ENCODE assay signal across 8 cellular contexts in the genomic region with DNA sequence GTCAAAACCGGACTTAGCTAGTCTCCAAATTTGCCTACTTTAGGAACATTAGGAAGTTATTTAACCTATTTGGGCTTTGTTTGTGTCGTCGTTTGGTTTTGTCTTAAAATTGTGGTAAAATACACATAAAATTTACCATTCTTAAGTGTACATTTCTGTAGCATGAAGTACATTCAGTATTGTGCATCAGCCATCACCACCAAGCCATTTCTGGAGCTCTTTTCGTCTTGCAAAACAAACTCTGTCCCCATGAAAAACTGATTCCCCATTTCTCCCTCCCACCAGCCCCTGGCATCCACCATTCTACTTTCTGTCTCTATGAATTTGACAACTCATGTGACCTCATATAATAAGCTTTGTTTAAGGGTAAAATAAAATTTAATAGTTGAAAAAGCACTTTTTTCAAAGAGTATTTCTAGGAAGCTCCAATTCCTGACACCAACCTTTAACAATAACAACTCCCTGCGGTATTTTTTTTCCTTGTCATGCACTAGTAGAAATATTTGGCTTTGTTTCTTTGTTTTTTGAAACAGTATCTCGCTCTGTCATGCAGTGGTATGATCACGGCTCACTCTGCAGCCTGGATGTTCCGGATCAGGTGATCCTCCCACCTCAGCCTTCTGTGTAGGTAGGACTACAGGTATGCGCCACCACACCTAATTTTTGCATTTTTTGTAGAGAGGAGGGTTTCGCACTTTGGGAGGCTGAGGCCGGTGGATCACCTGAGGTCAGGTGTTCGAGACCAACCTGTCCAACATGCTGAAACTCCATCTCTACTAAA. TPM values are rescaled to one million over a fixed set of nuclear protein-coding genes. Genes with fewer than 3 reads are reported as not detected.
A peak's percentile ranks its signal among the peaks of the same experiment; 100 is the strongest.
DNase-seq lines count a peak whose midpoint lies in the region; ATAC-seq, FAIRE-seq and TF ChIP-seq lines count a peak whose summit lies in the region.

No MANE protein-coding gene starts in this region.

- H3K4me1 ChIP-seq in adipocyte (ENCODE audit: control insufficient read depth, insufficient read depth, low read length) (peaks cover 26% of the 10 kb centered on the region), keratinocyte (ENCODE audit: control insufficient read depth, extremely low read depth, insufficient read depth, low read length) (peaks cover 58% of the 10 kb centered on the region)

- peaks cover 25% of the 10 kb centered on the region for H3K79me2 ChIP-seq in keratinocyte (ENCODE audit: control insufficient read depth, insufficient read depth, low read length)

- H3K4me3 ChIP-seq in adipocyte (ENCODE audit: low read length), result peak overlapping the region; percentile 74
- H3K4me3 ChIP-seq in keratinocyte (ENCODE audit: control insufficient read depth in 2 of 3, extremely low read depth in 1 of 3, insufficient read depth in 2 of 3, low read depth in 1 of 3, low read length in 3 of 3), result peak overlapping the region; percentile 12 to 59 (median 50)

- H3K27ac Mint-ChIP-seq in T-helper 1 cell treated with Interleukin-12 subunit alpha and Interleukin-12 subunit beta and Interleukin-4 antibody, amounts not matched to agents 30 μg/mL and 1 μg/mL, for 36 hours, result peak overlapping the region; percentile 99

- H3K9ac ChIP-seq in adipocyte (ENCODE audit: low read length), result peak overlapping the region; percentile 89
- peak overlapping the region; percentile 100 for H3K9ac ChIP-seq in keratinocyte (ENCODE audit: control insufficient read depth, extremely low read depth, insufficient read depth, low read length)

- no peaks in the 10 kb centered on the region for H3K9me1 ChIP-seq in keratinocyte (ENCODE audit: control insufficient read depth, extremely low read depth, insufficient read depth, low read length)

- peak overlapping the region; percentile 95 for H3K4me3 Mint-ChIP-seq in T-helper 1 cell treated with Interleukin-12 subunit alpha and Interleukin-12 subunit beta and Interleukin-4 antibody, amounts not matched to agents 30 μg/mL and 1 μg/mL, for 36 hours

- H3K4me2 ChIP-seq in keratinocyte (ENCODE audit: control insufficient read depth, extremely low read depth, insufficient read depth, low read depth, low read length), result peak overlapping the region; percentile 80

- H3K27ac ChIP-seq in keratinocyte (ENCODE audit: control insufficient read depth, insufficient read depth, low read length), result peak overlapping the region; percentile 100
- peak overlapping the region; percentile 100 for H3K27ac ChIP-seq in substantia nigra (ENCODE audit: low read depth, low read length, poor library complexity, severe bottlenecking)

- H2AFZ ChIP-seq in keratinocyte (ENCODE audit: control insufficient read depth, low read length), result no peak overlapping the region

- H3K36me3 Mint-ChIP-seq in T-helper 1 cell treated with Interleukin-12 subunit alpha and Interleukin-12 subunit beta and Interleukin-4 antibody, amounts not matched to agents 30 μg/mL and 1 μg/mL, for 36 hours (ENCODE audit: low read depth), result peaks cover 19% of the 10 kb centered on the region

- H3K9me3 ChIP-seq in adipocyte (ENCODE audit: control insufficient read depth, low read length), result no peaks in the 10 kb centered on the region
- H3K9me3 ChIP-seq in keratinocyte (ENCODE audit: control insufficient read depth, low read depth, low read length), result no peaks in the 10 kb centered on the region

- peaks cover 7% of the 10 kb centered on the region for H3K36me3 ChIP-seq in adipocyte (ENCODE audit: control insufficient read depth, insufficient read depth, low read length, severe bottlenecking)
- H3K36me3 ChIP-seq in keratinocyte (ENCODE audit: control insufficient read depth in 2 of 2, extremely low read depth in 1 of 2, insufficient read depth in 2 of 2, low read length in 2 of 2), result peaks cover 0 to 11% of the 10 kb centered on the region in 2 experiments

- ATAC-seq in GM19452 (IDR thresholded peaks at IDR 0.05; ENCODE audit: unreplicated experiment), result no peak
- no peak for ATAC-seq in HG02973 (IDR thresholded peaks at IDR 0.05; ENCODE audit: unreplicated experiment)

- no peak for FAIRE-seq in keratinocyte (lab: Jason Lieb, UNC)

- no peak for TF ChIP-seq CTCF in keratinocyte (optimal IDR thresholded peaks at IDR 0.05 in 1 of 3, IDR thresholded peaks at IDR 0.05 in 1 of 3, conservative IDR thresholded peaks at IDR 0.05 in 1 of 3; ENCODE audit: extremely low read depth in 1 of 3, insufficient read depth in 2 of 3, low read length in 3 of 3)

- DNase-seq in T-helper 1 cell, result no peak
- DNase-seq in adipocyte (ENCODE audit: low read depth), result peak; percentile 46
- DNase-seq in keratinocyte (ENCODE audit: low read depth, low spot score), result no peak
- no peak for DNase-seq in substantia nigra (lab: John Stamatoyannopoulos, UW)
- no peak for DNase-seq in GOT3 (lab: John Stamatoyannopoulos, UW)

- H3K4me1 Mint-ChIP-seq in T-helper 1 cell treated with Interleukin-12 subunit alpha and Interleukin-12 subunit beta and Interleukin-4 antibody, amounts not matched to agents 30 μg/mL and 1 μg/mL, for 36 hours (ENCODE audit: low read depth), result peaks cover 68% of the 10 kb centered on the region

- no peaks in the 10 kb centered on the region for H3K9me3 Mint-ChIP-seq in T-helper 1 cell treated with Interleukin-12 subunit alpha and Interleukin-12 subunit beta and Interleukin-4 antibody, amounts not matched to agents 30 μg/mL and 1 μg/mL, for 36 hours

- peaks cover 12% of the 10 kb centered on the region for H4K20me1 ChIP-seq in keratinocyte (ENCODE audit: control insufficient read depth, extremely low read depth, insufficient read depth, low read length)

- H3K27me3 ChIP-seq in adipocyte (replicated peaks; ENCODE audit: control insufficient read depth, insufficient read depth, low read length) (no peaks in the 10 kb centered on the region), keratinocyte (ENCODE audit: control insufficient read depth, extremely low read depth, insufficient read depth, low read length) (no peaks in the 10 kb centered on the region)

- dilution Hi-C loops in keratinocyte (cut with MboI; ENCODE audit: extremely low pct_ligation_motif_present, low sequenced_read_pairs), result no loop called here

- H3K27me3 Mint-ChIP-seq in T-helper 1 cell treated with Interleukin-12 subunit alpha and Interleukin-12 subunit beta and Interleukin-4 antibody, amounts not matched to agents 30 μg/mL and 1 μg/mL, for 36 hours (ENCODE audit: low read depth), result no peaks in the 10 kb centered on the region

RNA-seq across cellular contexts. Expression of a gene that starts 3.6 kb away (rescaled TPM):
- 2,363 to 3,215 TPM (median 2,781 TPM) in 3 replicates for polyA plus RNA-seq in keratinocyte
- polyA plus RNA-seq in keratinocyte (2011; ENCODE audit: low read depth), result 909 TPM
- 2,585 and 2,764 TPM in 2 replicates for polyA plus RNA-seq in keratinocyte (2011; cell fraction: cytosol; rRNA removed)
- polyA plus RNA-seq in keratinocyte (2011; cell fraction: nucleus; rRNA removed), result 2,878 and 3,470 TPM in 2 replicates
- polyA plus RNA-seq in keratinocyte (2012; ENCODE audit: low replicate concordance), result 1,598 and 2,691 TPM in 2 replicates
- 1,499 to 2,738 TPM (median 1,537 TPM) in 3 replicates for polyA minus RNA-seq in keratinocyte
- polyA minus RNA-seq in keratinocyte (2011; cell fraction: cytosol; rRNA and poly(A)+ RNA removed), result 715 TPM
- 471 and 865 TPM in 2 replicates for polyA minus RNA-seq in keratinocyte (2011; cell fraction: nucleus; rRNA and poly(A)+ RNA removed)

RNA-seq across cellular contexts. Expression of a gene that starts 54.4 kb away (rescaled TPM):
- polyA plus RNA-seq in keratinocyte, result 40.9 to 80.6 TPM (median 41.4 TPM) in 3 replicates
- 5.5 TPM for polyA plus RNA-seq in keratinocyte (2011; ENCODE audit: low read depth)
- polyA plus RNA-seq in keratinocyte (2011; cell fraction: cytosol; rRNA removed), result 47.5 and 76.4 TPM in 2 replicates
- 160 and 185 TPM in 2 replicates for polyA plus RNA-seq in keratinocyte (2011; cell fraction: nucleus; rRNA removed)
- polyA plus RNA-seq in keratinocyte (2012; ENCODE audit: low replicate concordance), result 27.4 and 72.2 TPM in 2 replicates
- 74.8 to 159 TPM (median 78.2 TPM) in 3 replicates for polyA minus RNA-seq in keratinocyte
- polyA minus RNA-seq in keratinocyte (2011; cell fraction: cytosol; rRNA and poly(A)+ RNA removed), result 76.9 TPM
- polyA minus RNA-seq in keratinocyte (2011; cell fraction: nucleus; rRNA and poly(A)+ RNA removed), result 131 and 159 TPM in 2 replicates
